ENCODE assay signal across 8 cellular contexts in the genomic region with DNA sequence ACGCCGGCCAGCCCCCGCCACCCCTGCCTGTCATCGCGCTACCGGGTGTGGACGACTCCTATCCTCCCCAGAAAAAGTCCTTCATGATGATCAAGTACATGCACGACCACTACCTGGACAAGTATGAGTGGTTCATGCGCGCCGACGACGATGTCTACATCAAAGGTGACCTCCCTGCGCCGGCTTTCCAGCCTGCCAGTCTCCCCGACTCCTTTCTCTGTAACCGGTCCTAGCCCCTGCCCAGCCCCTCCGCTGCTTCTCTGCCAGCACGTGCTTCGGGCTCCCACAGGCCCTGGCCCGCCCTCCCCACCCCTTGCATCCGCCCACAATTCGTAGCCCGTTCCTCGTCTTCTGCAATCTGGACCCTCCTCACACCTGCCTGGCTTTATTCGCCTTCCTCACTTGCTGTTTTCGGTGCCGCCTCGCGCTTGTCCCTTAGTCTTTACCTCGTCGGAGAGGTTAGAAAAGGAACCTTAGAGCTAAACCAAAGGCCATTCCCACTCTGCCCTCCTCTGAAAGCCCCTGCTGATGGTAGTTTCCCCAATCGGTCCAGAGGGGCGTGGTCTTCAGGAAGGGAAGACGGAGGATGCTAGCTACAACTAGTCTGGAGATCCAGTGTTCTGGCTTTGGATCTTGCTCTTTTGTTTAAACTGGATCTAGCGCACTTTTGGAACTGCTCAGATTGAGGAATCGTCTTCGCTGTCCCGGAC. TPM values are rescaled to one million over a fixed set of nuclear protein-coding genes. Genes with fewer than 3 reads are reported as not detected.
DNase-seq lines count a peak whose midpoint lies in the region; ATAC-seq and TF ChIP-seq lines count a peak whose summit lies in the region.

No MANE protein-coding gene starts in this region.

- H2AFZ ChIP-seq in GM23338 = peak overlapping the region; percentile 99
- peak overlapping the region; percentile 94 for H2AFZ ChIP-seq in neuron (ENCODE audit: low read depth, low read length)

- H4K20me1 ChIP-seq in GM23338 (replicated peaks; ENCODE audit: insufficient read depth) = no peaks in the 10 kb centered on the region

- H3K4me3 ChIP-seq in GM23338 (peak overlapping the region; percentile 83), fibroblast of pulmonary artery (replicated peaks; ENCODE audit: low read depth, low read length) (peak overlapping the region; percentile 60), neuron (ENCODE audit: low read length) (peak overlapping the region; percentile 43)

- peaks cover 3% of the 10 kb centered on the region; the same call in 1 of the 3 replicates for H3K9me3 Mint-ChIP-seq in GM23338

- H3K4me2 ChIP-seq in GM23338 = peak overlapping the region; percentile 93

- H3K4me1 ChIP-seq in GM23338 (ENCODE audit: insufficient read depth) (peaks cover 10% of the 10 kb centered on the region; the same call in 1 of the 2 replicates), neuron (ENCODE audit: insufficient read depth, low read length) (peaks cover 17% of the 10 kb centered on the region)

- peaks cover 53% of the 10 kb centered on the region for H3K27me3 ChIP-seq in GM23338 (ENCODE audit: insufficient read depth)
- H3K27me3 ChIP-seq in neuron (ENCODE audit: insufficient read depth, low read length) = peaks cover 40% of the 10 kb centered on the region

- DNase-seq in GM23338 (ENCODE audit: low spot score) = peak; percentile 74
- DNase-seq in T-helper 17 cell = no peak
- DNase-seq in fibroblast of pulmonary artery (ENCODE audit: low read depth) = peak; percentile 13
- no peak for DNase-seq in activated effector memory CD4-positive, alpha-beta T cell treated with anti-CD3 and anti-CD28 coated beads, Interleukin-2, amount 50 U/mL, for 16 hours
- no peak for DNase-seq in NOMO-1 treated with DMSO at 0.1 percent for 48 hours (lab: John Stamatoyannopoulos, UW; ENCODE audit: unreplicated experiment)
- DNase-seq in NCI-H1105 treated with DMSO at 0.1 percent for 48 hours (lab: John Stamatoyannopoulos, UW) = no peak
- no peak for DNase-seq in dedifferentiated amniotic fluid mesenchymal stem cell (ENCODE audit: extremely low spot score)

- H3F3A ChIP-seq in GM23338 (replicated peaks; ENCODE audit: low read depth) = no peaks in the 10 kb centered on the region

- no peaks in the 10 kb centered on the region for H3K79me2 ChIP-seq in GM23338 (replicated peaks; ENCODE audit: insufficient read depth)

- H3K36me3 ChIP-seq in GM23338 (ENCODE audit: insufficient read depth) = no peaks in the 10 kb centered on the region
- H3K36me3 ChIP-seq in neuron (ENCODE audit: insufficient read depth, low read length) = no peaks in the 10 kb centered on the region

- H3K27me3 Mint-ChIP-seq in GM23338 (ENCODE audit: insufficient read depth, low read depth, poor library complexity) (peaks cover 24% of the 10 kb centered on the region), T-helper 17 cell (peaks cover 52% of the 10 kb centered on the region)

- H3K4me1 Mint-ChIP-seq in GM23338 (peaks cover 9% of the 10 kb centered on the region), T-helper 17 cell (peaks cover 13% of the 10 kb centered on the region)

- TF ChIP-seq CTCF in GM23338 (conservative IDR thresholded peaks at IDR 0.05; ENCODE audit: low read depth in 2 of 2) (no peak), fibroblast of pulmonary artery (IDR thresholded peaks at IDR 0.05; ENCODE audit: low read length, missing control alignments) (no peak)

- H3K27ac Mint-ChIP-seq in GM23338 (no peak overlapping the region), T-helper 17 cell (no peak overlapping the region)

- H3K36me3 Mint-ChIP-seq in GM23338 (ENCODE audit: low read depth) (no peaks in the 10 kb centered on the region; the same call in 2 of the 3 replicates), T-helper 17 cell (ENCODE audit: low read depth) (peaks cover 3% of the 10 kb centered on the region)

- peak; percentile 24 for ATAC-seq in GM23338
- no peak for ATAC-seq in T-helper 17 cell

- H3K9me2 ChIP-seq in GM23338 (ENCODE audit: insufficient read depth) = no peaks in the 10 kb centered on the region

- H3K9me3 ChIP-seq in T-helper 17 cell (ENCODE audit: control insufficient read depth, low read length, poor library complexity, severe bottlenecking) = no peaks in the 10 kb centered on the region
- H3K9me3 ChIP-seq in neuron (ENCODE audit: low read length) = no peaks in the 10 kb centered on the region

- H3K4me3 Mint-ChIP-seq in GM23338 (peak overlapping the region; percentile 79), T-helper 17 cell (peak overlapping the region; percentile 87)

- H3K27ac ChIP-seq in GM23338 (ENCODE audit: low read depth) = no peak overlapping the region

TF ChIP-seq in GM23338, 12 proteins besides CTCF, POLR2A, EP300 and RAD21:
- peak; percentile 22 for TF ChIP-seq EZH2 (IDR thresholded peaks at IDR 0.05; ENCODE audit: low read depth, unreplicated experiment)
- TF ChIP-seq POLR2AphosphoS5 (IDR thresholded peaks at IDR 0.05; ENCODE audit: low read depth) = no peak
- no peak for TF ChIP-seq EZH2phosphoT487 (IDR thresholded peaks at IDR 0.05; ENCODE audit: unreplicated experiment)
- TF ChIP-seq STAT1 (IDR thresholded peaks at IDR 0.05; ENCODE audit: unreplicated experiment) = no peak
- no peak for TF ChIP-seq JUNB (IDR thresholded peaks at IDR 0.05; ENCODE audit: unreplicated experiment)

RNA-seq across cellular contexts. Expression of a gene that starts 1.4 kb away (rescaled TPM):
- total RNA-seq in GM23338 (2014; rRNA removed; shearing (Covaris generic)) = 2.3 and 3.0 TPM in 2 replicates
- polyA plus RNA-seq in GM23338 (2016; fragmentation: Nextera tagmentation; extraction: Ambion mirVana) = 0.44 and 0.49 TPM in 2 replicates
- total RNA-seq in T-helper 17 cell = not detected

Comparison
In these comparisons a context has a peak if more than half of its experiments do, and no peak if none do; other contexts are left out.
1. DNase-seq: peak in GM23338 (single experiment) and fibroblast of pulmonary artery (single experiment); none in T-helper 17 cell (0 of 3), activated effector memory CD4-positive, alpha-beta T cell treated with anti-CD3 and anti-CD28 coated beads, Interleukin-2, amount 50 U/mL, for 16 hours (single experiment), NOMO-1 treated with DMSO at 0.1 percent for 48 hours (single experiment), NCI-H1105 treated with DMSO at 0.1 percent for 48 hours (single experiment) and dedifferentiated amniotic fluid mesenchymal stem cell (single experiment).
2. Peak in every context shown above with its lines, with median percentiles within 50 percentile points of each other: H3K4me3 ChIP-seq.